ENCODE assay signal across 8 cellular contexts in the genomic region with DNA sequence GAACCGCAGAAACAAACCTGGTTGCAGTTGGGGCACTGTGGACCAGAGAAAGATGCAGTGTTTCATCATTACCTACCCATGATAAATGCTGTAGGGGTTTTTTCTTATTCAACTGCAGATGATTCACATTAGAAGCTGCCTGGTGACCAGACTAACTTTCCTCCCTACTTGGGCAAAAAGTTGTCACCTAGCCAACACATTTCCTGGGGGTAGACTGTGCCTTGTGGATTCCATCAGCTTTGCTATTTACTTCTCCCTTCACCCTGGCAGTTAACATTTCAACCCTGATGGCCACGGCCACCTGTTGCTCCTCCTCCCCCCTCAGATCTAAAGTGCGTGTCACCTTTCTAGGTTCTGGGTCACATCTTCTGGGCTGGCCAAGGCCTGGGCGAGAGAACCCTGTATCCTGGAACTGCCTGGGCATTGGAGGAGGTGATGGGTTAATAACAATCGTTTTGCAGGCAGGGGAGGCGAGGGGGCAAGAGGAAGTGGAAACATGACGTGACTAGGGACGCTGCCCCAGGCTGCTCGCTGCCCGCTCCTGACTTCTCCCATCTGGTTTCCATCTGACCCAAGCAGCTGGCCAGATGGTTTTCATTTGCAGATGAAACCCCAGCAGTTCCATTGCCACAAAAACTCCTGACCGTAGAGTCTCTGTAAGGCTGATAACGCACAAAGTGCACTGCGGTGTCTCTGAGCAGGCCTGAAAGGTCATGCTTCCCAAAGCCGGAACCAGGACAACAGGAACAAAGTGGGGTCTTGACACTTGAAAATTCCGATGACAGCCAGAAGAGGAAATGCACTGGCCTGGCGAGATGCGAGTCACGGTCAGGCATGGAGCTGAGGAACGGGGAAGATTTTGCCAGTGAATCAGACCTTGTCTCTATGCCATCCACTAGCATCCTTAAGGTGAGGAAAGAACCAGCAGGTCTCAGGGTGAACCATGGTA. TPM values are rescaled to one million over a fixed set of nuclear protein-coding genes. Genes with fewer than 3 reads are reported as not detected.
A peak's percentile ranks its signal among the peaks of the same experiment; 100 is the strongest.
DNase-seq lines count a peak whose midpoint lies in the region; ATAC-seq and TF ChIP-seq lines count a peak whose summit lies in the region.

No MANE protein-coding gene starts in this region.

- peak overlapping the region; percentile 83 to 91 for H3K27ac Mint-ChIP-seq in effector memory CD8-positive, alpha-beta T cell

- H3K27ac ChIP-seq in RWPE1: peak overlapping the region; percentile 82
- peak overlapping the region; percentile 62 to 91 for H3K27ac ChIP-seq in aorta (ENCODE audit: low read depth in 1 of 2, low read length in 2 of 2)

- H3K4me3 ChIP-seq in mucosa of descending colon (no peak overlapping the region), aorta (ENCODE audit: low read length in 2 of 2) (no peak overlapping the region)

- ATAC-seq in effector memory CD8-positive, alpha-beta T cell (replicated peaks): peak; percentile 69
- ATAC-seq in mucosa of descending colon: peak; percentile 31
- peak; percentile 47 for ATAC-seq in aorta (ENCODE audit: low FRiP score)
- ATAC-seq in HG03442 (IDR thresholded peaks at IDR 0.05; ENCODE audit: unreplicated experiment): no peak

- TF ChIP-seq CTCF in RWPE1 (conservative IDR thresholded peaks at IDR 0.05; ENCODE audit: low read depth): no peak
- TF ChIP-seq CTCF in mucosa of descending colon (IDR thresholded peaks at IDR 0.05): no peak
- TF ChIP-seq CTCF in GM13976 (IDR thresholded peaks at IDR 0.05; ENCODE audit: borderline replicate concordance, control extremely low read depth, extremely low read depth, insufficient read depth, missing control alignments): no peak

- H3K27me3 ChIP-seq in aorta (ENCODE audit: control insufficient read depth in 1 of 2, insufficient read depth in 2 of 2, low read length in 1 of 2): no peaks in the 10 kb centered on the region

- CTCF ChIA-PET in RWPE1 (lab: Yijun Ruan, JAX): interaction anchor here (0.7 kb wide), 1 partner anchor 16 kb away, joined by 3 read pairs; no protein-coding TSS in a partner anchor

- in situ Hi-C loops in GM13976 (cut with MboI; ENCODE audit: low sequenced_read_pairs, unreplicated experiment): no loop called here

- H3K9me3 Mint-ChIP-seq in effector memory CD8-positive, alpha-beta T cell: no peaks in the 10 kb centered on the region

- WGBS in aorta, 2 donors: 19 to 22% methylated on average over 19 of the region's 19 CpGs

- no peaks in the 10 kb centered on the region for H3K27me3 Mint-ChIP-seq in effector memory CD8-positive, alpha-beta T cell

- H3K4me1 ChIP-seq in mucosa of descending colon (ENCODE audit: low read depth) (peaks cover 43% of the 10 kb centered on the region), aorta (ENCODE audit: control insufficient read depth in 1 of 2, insufficient read depth in 2 of 2, low read length in 2 of 2) (peaks cover 3 to 12% of the 10 kb centered on the region in 2 donors)

- peak; percentile 92 for DNase-seq in ELR (ENCODE audit: low read depth)
- peak; percentile 82 for DNase-seq in RWPE1 (ENCODE audit: low spot score)
- no peak for DNase-seq in effector memory CD8-positive, alpha-beta T cell
- DNase-seq in mucosa of descending colon: peak in 2 of 3 donors; percentile 53 to 56
- DNase-seq in aorta: peak in 1 of 2 donors; percentile 88
- no peak for DNase-seq in occipital lobe (lab: John Stamatoyannopoulos, UW)
- DNase-seq in GM13976 (ENCODE audit: low spot score): no peak

- H3K9me3 ChIP-seq in mucosa of descending colon: no peaks in the 10 kb centered on the region
- no peaks in the 10 kb centered on the region for H3K9me3 ChIP-seq in aorta (ENCODE audit: control insufficient read depth, low read length)

- H3K36me3 Mint-ChIP-seq in effector memory CD8-positive, alpha-beta T cell (ENCODE audit: insufficient read depth): peaks cover 29% of the 10 kb centered on the region

- H3K4me1 Mint-ChIP-seq in effector memory CD8-positive, alpha-beta T cell (ENCODE audit: low read depth in 2 of 2): peaks cover 71 to 80% of the 10 kb centered on the region in 2 donors

- no peaks in the 10 kb centered on the region for H3K36me3 ChIP-seq in mucosa of descending colon (ENCODE audit: low read depth)
- H3K36me3 ChIP-seq in aorta (ENCODE audit: control insufficient read depth in 1 of 2, insufficient read depth in 2 of 2, low read length in 1 of 2): no peaks in the 10 kb centered on the region

- POLR2A ChIA-PET in RWPE1 (lab: Yijun Ruan, JAX; ENCODE audit: low non-redundant PET): no interaction called here

- H3K4me3 Mint-ChIP-seq in effector memory CD8-positive, alpha-beta T cell: peak overlapping the region; percentile 14 to 46

- intact Hi-C loops in mucosa of descending colon (cut with DNase I, micrococcal nuclease): no loop called here
- intact Hi-C loops in aorta (cut with DNase I): loop anchor here in 1 of 2 donors (5.0 kb wide), 1 partner anchor 34 kb away; no protein-coding TSS in a partner anchor

RNA-seq across cellular contexts. Expression of a gene that starts 36.6 kb away (rescaled TPM):
- total RNA-seq in mucosa of descending colon (100 to 1,000 TPM; 346 to 393 (median 381) TPM), aorta (100 to 1,000 TPM; 289 to 297 TPM), occipital lobe (38.4 TPM)
- 100 to 1,000 TPM; 230 to 254 TPM for polyA plus RNA-seq in aorta

Comparison
In these comparisons a context has a peak if more than half of its experiments do, and no peak if none do; other contexts are left out.
1. DNase-seq: peak in ELR (single experiment), RWPE1 (single experiment) and mucosa of descending colon (2 of 3); none in effector memory CD8-positive, alpha-beta T cell (0 of 3), occipital lobe (single experiment) and GM13976 (single experiment).